In the genomic region with DNA sequence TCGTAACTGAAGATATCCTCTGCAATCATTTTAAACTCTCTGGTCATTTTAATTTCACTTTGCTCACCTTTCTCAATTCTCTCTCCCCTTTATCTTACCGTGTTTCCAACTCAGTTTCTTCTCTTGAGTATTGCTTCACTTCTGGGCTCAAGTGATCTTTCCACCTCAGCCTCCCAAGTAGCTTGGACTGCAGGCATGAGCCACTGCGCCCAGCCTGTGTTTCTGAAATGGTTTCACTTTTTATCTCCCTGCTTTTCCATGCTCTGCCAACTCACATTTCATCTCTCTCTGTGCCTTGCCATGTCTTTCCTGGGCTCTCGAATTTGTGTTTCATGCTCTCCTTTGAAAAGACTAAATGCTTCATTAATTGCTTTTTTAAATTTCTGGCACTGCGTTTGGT, we compare ENCODE assay signal across 11 cellular contexts. TPM values are rescaled to one million over a fixed set of nuclear protein-coding genes. Genes with fewer than 3 reads are reported as not detected.
DNase-seq lines count a peak whose midpoint lies in the region; ATAC-seq and TF ChIP-seq lines count a peak whose summit lies in the region.
"Had no signal": no experiment of that assay in that cellular context is flagged by ENCODE, and none has a peak within 500 bp of the region (broad histone marks: within the 10 kb centered on the region; RNA-seq: fewer than 3 reads in every experiment).

No MANE protein-coding gene starts in this region.

- H3K36me3 Mint-ChIP-seq in naive thymus-derived CD4-positive, alpha-beta T cell = no peaks in the 10 kb centered on the region

- H3K27me3 Mint-ChIP-seq in naive thymus-derived CD4-positive, alpha-beta T cell = peaks cover 3 to 15% (median 6%) of the 10 kb centered on the region in 5 donors

- POLR2A ChIA-PET in HEK293 (lab: Yijun Ruan, JAX) = no interaction called here
- POLR2A ChIA-PET in naive thymus-derived CD4-positive, alpha-beta T cell (lab: Charles Lee) = no interaction called here

- H3K4me3 ChIP-seq in BLaER1 (peak overlapping the region; percentile 38), HEK293 (ENCODE audit: low read depth, low read length) (no peak overlapping the region), adipocyte (ENCODE audit: low read length) (peak overlapping the region; percentile 21)
- no peak overlapping the region for H3K4me3 ChIP-seq in naive thymus-derived CD4-positive, alpha-beta T cell (ENCODE audit: low read length)

- peaks cover 20 to 28% (median 23%) of the 10 kb centered on the region in 7 donors for H3K4me1 Mint-ChIP-seq in naive thymus-derived CD4-positive, alpha-beta T cell

- H3K4me2 ChIP-seq in BLaER1 = peak overlapping the region; percentile 73

- no peaks in the 10 kb centered on the region for H3K36me3 ChIP-seq in BLaER1
- H3K36me3 ChIP-seq in HEK293 (ENCODE audit: control insufficient read depth in 2 of 2, insufficient read depth in 1 of 2, low read length in 2 of 2) = no peaks in the 10 kb centered on the region
- H3K36me3 ChIP-seq in adipocyte (ENCODE audit: control insufficient read depth, insufficient read depth, low read length, severe bottlenecking) = no peaks in the 10 kb centered on the region
- H3K36me3 ChIP-seq in naive thymus-derived CD4-positive, alpha-beta T cell (ENCODE audit: control insufficient read depth in 2 of 3, insufficient read depth in 3 of 3, low read length in 3 of 3) = no peaks in the 10 kb centered on the region
- H3K36me3 ChIP-seq: brain microvascular endothelial cell had no signal

- H3K27me3 ChIP-seq in BLaER1 (no peaks in the 10 kb centered on the region), adipocyte (replicated peaks; ENCODE audit: control insufficient read depth, insufficient read depth, low read length) (peaks cover 13% of the 10 kb centered on the region)
- no peaks in the 10 kb centered on the region for H3K27me3 ChIP-seq in naive thymus-derived CD4-positive, alpha-beta T cell (ENCODE audit: control insufficient read depth in 2 of 2, insufficient read depth in 2 of 2, low read length in 2 of 2)
- H3K27me3 ChIP-seq: brain microvascular endothelial cell had no signal

- H3K27ac Mint-ChIP-seq in naive thymus-derived CD4-positive, alpha-beta T cell = peak overlapping the region in 1 of 9 donors; percentile 17

- intact Hi-C loops in naive thymus-derived CD4-positive, alpha-beta T cell (cut with micrococcal nuclease) = no loop called here

- H3K27ac ChIP-seq in BLaER1 (peak overlapping the region; percentile 2), HEK293 (ENCODE audit: extremely low read depth, low read depth, low read length) (no peak overlapping the region)
- H3K27ac ChIP-seq in naive thymus-derived CD4-positive, alpha-beta T cell (ENCODE audit: low read depth, low read length) = no peak overlapping the region
- H3K27ac ChIP-seq: brain microvascular endothelial cell had no signal

- peaks cover 0 to 2% (median 0%) of the 10 kb centered on the region in 11 donors for H3K9me3 Mint-ChIP-seq in naive thymus-derived CD4-positive, alpha-beta T cell
- H3K9me3 Mint-ChIP-seq: activated CD4-positive, alpha-beta memory T cell treated with anti-CD3 and anti-CD28 coated beads, Interleukin-2, amount 10 ng/mL, durations not matched to agents 7 days and 5 days had no signal

- peak overlapping the region in 8 of 10 donors; percentile 25 to 65 (median 50) for H3K4me3 Mint-ChIP-seq in naive thymus-derived CD4-positive, alpha-beta T cell
- H3K4me3 Mint-ChIP-seq: activated CD4-positive, alpha-beta memory T cell treated with anti-CD3 and anti-CD28 coated beads, Interleukin-2, amount 10 ng/mL, durations not matched to agents 7 days and 5 days had no signal

- H3K4me1 ChIP-seq in BLaER1 (peaks cover 35% of the 10 kb centered on the region), HEK293 (ENCODE audit: control insufficient read depth, insufficient read depth, low read length) (no peaks in the 10 kb centered on the region), adipocyte (ENCODE audit: control insufficient read depth, insufficient read depth, low read length) (peaks cover 3% of the 10 kb centered on the region)
- peaks cover 9 to 10% of the 10 kb centered on the region in 2 donors for H3K4me1 ChIP-seq in naive thymus-derived CD4-positive, alpha-beta T cell (ENCODE audit: control insufficient read depth in 2 of 2, insufficient read depth in 2 of 2, low read length in 2 of 2)

- CTCF ChIA-PET in HEK293 (lab: Yijun Ruan, JAX) = interaction anchor here (0.6 to 1.3 kb wide), 3 partner anchors 30 to 219 kb away, joined by 3 read pairs; a partner anchor contains a TSS
- CTCF ChIA-PET in naive thymus-derived CD4-positive, alpha-beta T cell (lab: Charles Lee) = no interaction called here

- no peaks in the 10 kb centered on the region for H4K20me1 ChIP-seq in BLaER1

- peak overlapping the region; percentile 55 for H3K9ac ChIP-seq in BLaER1
- no peak overlapping the region for H3K9ac ChIP-seq in adipocyte (ENCODE audit: low read length)

- DNase-seq in adipocyte (ENCODE audit: low read depth) (peak; percentile 6), H4 (ENCODE audit: low spot score) (no peak), NCI-H187 treated with DMSO at 0.1 percent for 48 hours (lab: John Stamatoyannopoulos, UW) (no peak)
- DNase-seq in naive thymus-derived CD4-positive, alpha-beta T cell = no peak
- DNase-seq: activated CD4-positive, alpha-beta memory T cell treated with anti-CD3 and anti-CD28 coated beads, Interleukin-2, amount 10 ng/mL, durations not matched to agents 7 days and 5 days; brain microvascular endothelial cell; kidney had no signal

- no peak for TF ChIP-seq CTCF in HEK293 (tag by site-specific recombination; IDR thresholded peaks at IDR 0.05)

- no peaks in the 10 kb centered on the region for H3K9me3 ChIP-seq in BLaER1
- no peaks in the 10 kb centered on the region for H3K9me3 ChIP-seq in HEK293 (ENCODE audit: control insufficient read depth, insufficient read depth, low read depth, low read length)
- H3K9me3 ChIP-seq in adipocyte (ENCODE audit: control insufficient read depth, low read length) = peaks cover 3% of the 10 kb centered on the region
- no peaks in the 10 kb centered on the region for H3K9me3 ChIP-seq in naive thymus-derived CD4-positive, alpha-beta T cell (ENCODE audit: control insufficient read depth in 2 of 3, low read length in 3 of 3)

- ATAC-seq in naive thymus-derived CD4-positive, alpha-beta T cell = no peak
- no peak for ATAC-seq in HG03196 (IDR thresholded peaks at IDR 0.05; ENCODE audit: unreplicated experiment)
- no peak for ATAC-seq in GM19351 (IDR thresholded peaks at IDR 0.05; ENCODE audit: unreplicated experiment)

TF ChIP-seq in HEK293, 187 proteins besides CTCF, POLR2A, EP300 and RAD21:
- TF ChIP-seq PRDM1 (tag by site-specific recombination; IDR thresholded peaks at IDR 0.05) = 0 out of 2 replicates have a peak, but pooled peaks have one; percentile 34
- TF ChIP-seq, protein P1, sequence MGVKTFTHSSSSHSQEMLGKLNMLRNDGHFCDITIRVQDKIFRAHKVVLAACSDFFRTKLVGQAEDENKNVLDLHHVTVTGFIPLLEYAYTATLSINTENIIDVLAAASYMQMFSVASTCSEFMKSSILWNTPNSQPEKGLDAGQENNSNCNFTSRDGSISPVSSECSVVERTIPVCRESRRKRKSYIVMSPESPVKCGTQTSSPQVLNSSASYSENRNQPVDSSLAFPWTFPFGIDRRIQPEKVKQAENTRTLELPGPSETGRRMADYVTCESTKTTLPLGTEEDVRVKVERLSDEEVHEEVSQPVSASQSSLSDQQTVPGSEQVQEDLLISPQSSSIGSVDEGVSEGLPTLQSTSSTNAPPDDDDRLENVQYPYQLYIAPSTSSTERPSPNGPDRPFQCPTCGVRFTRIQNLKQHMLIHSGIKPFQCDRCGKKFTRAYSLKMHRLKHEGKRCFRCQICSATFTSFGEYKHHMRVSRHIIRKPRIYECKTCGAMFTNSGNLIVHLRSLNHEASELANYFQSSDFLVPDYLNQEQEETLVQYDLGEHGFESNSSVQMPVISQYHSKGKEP (tag by site-specific recombination; IDR thresholded peaks at IDR 0.05) = no peak

RNA-seq across cellular contexts. Expression of a gene that starts 30.5 kb away (rescaled TPM):
- total RNA-seq in naive thymus-derived CD4-positive, alpha-beta T cell = 10 to 100 TPM; 39.7 to 46.4 (median 43.6) TPM
- polyA plus RNA-seq in naive thymus-derived CD4-positive, alpha-beta T cell = 10 to 100 TPM; 10.6 to 12.0 TPM
- 9.7 and 12.3 TPM in 2 replicates for total RNA-seq in H4 (2014; rRNA removed; shearing (Covaris generic))

Comparison
In these comparisons a context has a peak if more than half of its experiments do, and no peak if none do; other contexts are left out.
1. H3K4me3 ChIP-seq: peak in BLaER1 (single experiment) and adipocyte (single experiment); none in HEK293 (single experiment) and naive thymus-derived CD4-positive, alpha-beta T cell (single experiment).